Comparison of ENCODE assay signal across 2 cellular contexts in genomic region chr1:118982281-118982680, GRCh38.
TF ChIP-seq lines count a peak whose summit lies in the region.

No MANE protein-coding gene starts in this region.

TF ChIP-seq in GM23338, 12 proteins besides CTCF, POLR2A, EP300 and RAD21 (continued from another document):
- TF ChIP-seq, protein P1, sequence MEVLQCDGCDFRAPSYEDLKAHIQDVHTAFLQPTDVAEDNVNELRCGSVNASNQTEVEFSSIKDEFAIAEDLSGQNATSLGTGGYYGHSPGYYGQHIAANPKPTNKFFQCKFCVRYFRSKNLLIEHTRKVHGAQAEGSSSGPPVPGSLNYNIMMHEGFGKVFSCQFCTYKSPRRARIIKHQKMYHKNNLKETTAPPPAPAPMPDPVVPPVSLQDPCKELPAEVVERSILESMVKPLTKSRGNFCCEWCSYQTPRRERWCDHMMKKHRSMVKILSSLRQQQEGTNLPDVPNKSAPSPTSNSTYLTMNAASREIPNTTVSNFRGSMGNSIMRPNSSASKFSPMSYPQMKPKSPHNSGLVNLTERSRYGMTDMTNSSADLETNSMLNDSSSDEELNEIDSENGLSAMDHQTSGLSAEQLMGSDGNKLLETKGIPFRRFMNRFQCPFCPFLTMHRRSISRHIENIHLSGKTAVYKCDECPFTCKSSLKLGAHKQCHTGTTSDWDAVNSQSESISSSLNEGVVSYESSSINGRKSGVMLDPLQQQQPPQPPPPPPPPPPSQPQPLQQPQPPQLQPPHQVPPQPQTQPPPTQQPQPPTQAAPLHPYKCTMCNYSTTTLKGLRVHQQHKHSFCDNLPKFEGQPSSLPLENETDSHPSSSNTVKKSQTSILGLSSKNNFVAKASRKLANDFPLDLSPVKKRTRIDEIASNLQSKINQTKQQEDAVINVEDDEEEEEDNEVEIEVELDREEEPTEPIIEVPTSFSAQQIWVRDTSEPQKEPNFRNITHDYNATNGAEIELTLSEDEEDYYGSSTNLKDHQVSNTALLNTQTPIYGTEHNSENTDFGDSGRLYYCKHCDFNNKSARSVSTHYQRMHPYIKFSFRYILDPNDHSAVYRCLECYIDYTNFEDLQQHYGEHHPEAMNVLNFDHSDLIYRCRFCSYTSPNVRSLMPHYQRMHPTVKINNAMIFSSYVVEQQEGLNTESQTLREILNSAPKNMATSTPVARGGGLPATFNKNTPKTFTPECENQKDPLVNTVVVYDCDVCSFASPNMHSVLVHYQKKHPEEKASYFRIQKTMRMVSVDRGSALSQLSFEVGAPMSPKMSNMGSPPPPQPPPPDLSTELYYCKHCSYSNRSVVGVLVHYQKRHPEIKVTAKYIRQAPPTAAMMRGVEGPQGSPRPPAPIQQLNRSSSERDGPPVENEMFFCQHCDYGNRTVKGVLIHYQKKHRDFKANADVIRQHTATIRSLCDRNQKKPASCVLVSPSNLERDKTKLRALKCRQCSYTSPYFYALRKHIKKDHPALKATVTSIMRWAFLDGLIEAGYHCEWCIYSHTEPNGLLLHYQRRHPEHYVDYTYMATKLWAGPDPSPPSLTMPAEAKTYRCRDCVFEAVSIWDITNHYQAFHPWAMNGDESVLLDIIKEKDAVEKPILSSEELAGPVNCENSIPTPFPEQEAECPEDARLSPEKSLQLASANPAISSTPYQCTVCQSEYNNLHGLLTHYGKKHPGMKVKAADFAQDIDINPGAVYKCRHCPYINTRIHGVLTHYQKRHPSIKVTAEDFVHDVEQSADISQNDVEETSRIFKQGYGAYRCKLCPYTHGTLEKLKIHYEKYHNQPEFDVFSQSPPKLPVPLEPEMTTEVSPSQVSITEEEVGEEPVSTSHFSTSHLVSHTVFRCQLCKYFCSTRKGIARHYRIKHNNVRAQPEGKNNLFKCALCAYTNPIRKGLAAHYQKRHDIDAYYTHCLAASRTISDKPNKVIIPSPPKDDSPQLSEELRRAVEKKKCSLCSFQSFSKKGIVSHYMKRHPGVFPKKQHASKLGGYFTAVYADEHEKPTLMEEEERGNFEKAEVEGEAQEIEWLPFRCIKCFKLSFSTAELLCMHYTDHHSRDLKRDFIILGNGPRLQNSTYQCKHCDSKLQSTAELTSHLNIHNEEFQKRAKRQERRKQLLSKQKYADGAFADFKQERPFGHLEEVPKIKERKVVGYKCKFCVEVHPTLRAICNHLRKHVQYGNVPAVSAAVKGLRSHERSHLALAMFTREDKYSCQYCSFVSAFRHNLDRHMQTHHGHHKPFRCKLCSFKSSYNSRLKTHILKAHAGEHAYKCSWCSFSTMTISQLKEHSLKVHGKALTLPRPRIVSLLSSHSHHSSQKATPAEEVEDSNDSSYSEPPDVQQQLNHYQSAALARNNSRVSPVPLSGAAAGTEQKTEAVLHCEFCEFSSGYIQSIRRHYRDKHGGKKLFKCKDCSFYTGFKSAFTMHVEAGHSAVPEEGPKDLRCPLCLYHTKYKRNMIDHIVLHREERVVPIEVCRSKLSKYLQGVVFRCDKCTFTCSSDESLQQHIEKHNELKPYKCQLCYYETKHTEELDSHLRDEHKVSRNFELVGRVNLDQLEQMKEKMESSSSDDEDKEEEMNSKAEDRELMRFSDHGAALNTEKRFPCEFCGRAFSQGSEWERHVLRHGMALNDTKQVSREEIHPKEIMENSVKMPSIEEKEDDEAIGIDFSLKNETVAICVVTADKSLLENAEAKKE (CRISPR knock-in tag; IDR thresholded peaks at IDR 0.05) = no peak
- TF ChIP-seq REST (IDR thresholded peaks at IDR 0.05; ENCODE audit: unreplicated experiment) (no peak), STAT1 (IDR thresholded peaks at IDR 0.05; ENCODE audit: unreplicated experiment) (no peak)

TF ChIP-seq in H1, 55 proteins besides CTCF, POLR2A, EP300 and RAD21 (continued from another document):
- TF ChIP-seq SRF (IDR thresholded peaks at IDR 0.05; ENCODE audit: low read depth, low read length) = no peak
TF ChIP-seq in H1: peak in this region for 1.
